ENCODE assay signal across 19 cellular contexts in the genomic region with DNA sequence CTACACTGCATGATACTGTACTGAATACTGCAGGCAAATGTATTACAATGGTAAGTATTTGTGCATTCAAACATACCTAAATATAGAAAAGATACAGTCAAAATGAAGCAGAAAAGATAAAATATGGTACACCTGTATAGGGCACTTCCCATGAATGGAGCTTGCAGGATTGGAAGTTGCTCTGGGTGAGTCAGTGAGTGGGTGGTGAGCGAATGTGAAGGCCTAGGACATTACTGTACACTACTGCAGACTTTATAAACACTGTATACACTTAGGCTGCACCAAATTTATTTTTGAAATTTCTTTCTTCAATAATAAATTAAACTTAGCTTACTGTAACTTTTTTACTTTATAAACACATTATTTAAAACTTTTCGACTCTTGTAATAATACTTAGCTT.
"Had no signal": no experiment of that assay in that cellular context is flagged by ENCODE, and none has a peak within 500 bp of the region (broad histone marks: within the 10 kb centered on the region; RNA-seq: fewer than 3 reads in every experiment).

No MANE protein-coding gene starts in this region.

- H3K9me3 ChIP-seq: gastrocnemius medialis, heart left ventricle, ovary, thyroid gland had no signal

- DNase-seq: activated CD4-positive, alpha-beta T cell treated with anti-CD3 and anti-CD28 coated beads, Interleukin-2, amount 50 U/mL, for 4 hours; activated naive CD4-positive, alpha-beta T cell treated with Interleukin-2 at 50 U/mL for 16 hours; activated naive CD8-positive, alpha-beta T cell treated with anti-CD3 and anti-CD28 coated beads, Interleukin-2, amount 50 U/mL, for 24 hours; central memory CD4-positive, alpha-beta T cell; effector CD8-positive, alpha-beta T cell; gastrocnemius medialis; heart left ventricle; immature natural killer cell; midbrain; ovary; T-cell; T-helper 9 cell; thyroid gland had no signal

- H3K4me3 ChIP-seq: coronary artery, gastrocnemius medialis, heart left ventricle, lung, ovary, thyroid gland had no signal

- ATAC-seq: activated CD4-positive, CD25-positive, alpha-beta regulatory T cell treated with anti-CD3 and anti-CD28 coated beads, Interleukin-2, amount 50 U/mL, for 24 hours; activated naive CD8-positive, alpha-beta T cell treated with anti-CD3 and anti-CD28 coated beads, Interleukin-2, amount 50 U/mL, for 24 hours; activated T-helper 17 cell treated with anti-CD3 and anti-CD28 coated beads, Interleukin-2, amount 50 U/mL, for 72 hours; gastrocnemius medialis; heart left ventricle; stimulated activated effector memory CD8-positive, alpha-beta T cell treated with anti-CD3 and anti-CD28 coated beads, Interleukin-12 subunit alpha, Interleukin-12 subunit beta, amount 100 ng/mL, for 72 hours; T-cell had no signal

- FAIRE-seq: endothelial cell of umbilical vein had no signal

- H3K27ac ChIP-seq: coronary artery, gastrocnemius medialis, heart left ventricle, ovary, thyroid gland had no signal

- H3K27me3 ChIP-seq: gastrocnemius medialis, heart left ventricle, ovary, thyroid gland had no signal

- H3K36me3 ChIP-seq: gastrocnemius medialis, ovary, thyroid gland had no signal
